In genomic region chr9:131530930-131531832, GRCh38 we compare ENCODE assay signal across 8 cellular contexts. TPM values are rescaled to one million over a fixed set of nuclear protein-coding genes. Genes with fewer than 3 reads are reported as not detected.
A peak's percentile ranks its signal among the peaks of the same experiment; 100 is the strongest.
DNase-seq lines count a peak whose midpoint lies in the region; ATAC-seq and TF ChIP-seq lines count a peak whose summit lies in the region.

TSS of gene UCK1 (minus strand) at chr9:131531263. CDS start at chr9:131531174, 89 bp downstream.

- H3K4me3 ChIP-seq in A673 (ENCODE audit: low read depth, low read length, poor library complexity, severe bottlenecking) (peak within 1 kb of the TSS; percentile 92), cardiac fibroblast (replicated peaks in 1 of 2; ENCODE audit: low read depth in 2 of 2, low read length in 2 of 2) (peak within 1 kb of the TSS; percentile 73 to 87)

- H3K27me3 ChIP-seq in A673 (replicated peaks; ENCODE audit: insufficient read depth, low read depth, low read length, poor library complexity) = no peaks in the 10 kb centered on the region

- H3K4me1 ChIP-seq in A673 (ENCODE audit: insufficient read depth, low read length, poor library complexity, severe bottlenecking) = peaks cover 4% of the 10 kb centered on the region

- H3K36me3 Mint-ChIP-seq in activated B cell treated with CpG ODN at 0.5 μM for 24 hours (ENCODE audit: low read depth) (peaks cover 30% of the 10 kb centered on the region), immature natural killer cell (peaks cover 0 to 13% (median 7%) of the 10 kb centered on the region in 3 donors)

- H3K27ac Mint-ChIP-seq in activated B cell treated with CpG ODN at 0.5 μM for 24 hours (no peak within 1 kb of the TSS), immature natural killer cell (peak within 1 kb of the TSS in 3 of 6 donors; percentile 23 to 68 (median 53))

- H3K4me3 Mint-ChIP-seq in activated B cell treated with CpG ODN at 0.5 μM for 24 hours (peak within 1 kb of the TSS; percentile 79), immature natural killer cell (peak within 1 kb of the TSS; percentile 67 to 79 (median 75))

- intact Hi-C loops in A673 (cut with micrococcal nuclease; ENCODE audit: unreplicated experiment) = no loop called here
- intact Hi-C loops in activated B cell treated with CpG ODN at 0.5 μM for 24 hours (cut with micrococcal nuclease) = loop anchor here (2.0 to 5.0 kb wide), 3 partner anchors 28 to 216 kb away; partner anchors contain the start of gene POMT1

- CTCF ChIA-PET in A673 (lab: Charles Lee) (no interaction called here), activated B cell treated with CpG ODN at 0.5 μM for 24 hours (lab: Charles Lee) (no interaction called here)

- POLR2A ChIA-PET in A673 (lab: Charles Lee; ENCODE audit: low non-redundant PET) (no interaction called here), activated B cell treated with CpG ODN at 0.5 μM for 24 hours (lab: Charles Lee) (interaction anchor here (0.6 kb wide), 1 partner anchor 36 kb away, joined by 3 read pairs; no protein-coding TSS in a partner anchor)

- DNase-seq in A673 (ENCODE audit: low spot score) (peak; percentile 90), NCI-H2227 (lab: John Stamatoyannopoulos, UW; ENCODE audit: unreplicated experiment) (peak; percentile 87), activated B cell treated with CpG ODN at 0.5 μM for 24 hours (peak; percentile 73), cardiac fibroblast (ENCODE audit: low read depth in 2 of 2) (peak; percentile 79 to 87), immature natural killer cell (peak; percentile 70 to 75 (median 74)), smooth muscle cell of the brain vasculature (ENCODE audit: low read depth, low spot score) (peak; percentile 51)

- ATAC-seq in GM18858 (IDR thresholded peaks at IDR 0.05; ENCODE audit: unreplicated experiment) (peak; percentile 72), HG03097 (IDR thresholded peaks at IDR 0.05; ENCODE audit: low FRiP score, unreplicated experiment) (peak; percentile 64), activated B cell treated with CpG ODN at 0.5 μM for 24 hours (ENCODE audit: low read depth) (peak; percentile 88)

- no peaks in the 10 kb centered on the region for H3K9me3 ChIP-seq in A673 (ENCODE audit: low read depth, low read length, poor library complexity, severe bottlenecking)

- no peaks in the 10 kb centered on the region for H3K9me3 Mint-ChIP-seq in activated B cell treated with CpG ODN at 0.5 μM for 24 hours
- no peaks in the 10 kb centered on the region for H3K9me3 Mint-ChIP-seq in immature natural killer cell

- peaks cover 35% of the 10 kb centered on the region for H3K36me3 ChIP-seq in A673 (ENCODE audit: insufficient read depth, low read length, poor library complexity, severe bottlenecking)

- peak within 1 kb of the TSS; percentile 84 for H3K27ac ChIP-seq in A673 (ENCODE audit: low read depth, low read length, poor library complexity, severe bottlenecking)

- TF ChIP-seq CTCF in A673 (conservative IDR thresholded peaks at IDR 0.05; ENCODE audit: low read depth, low read length) (no peak), activated B cell treated with CpG ODN at 0.5 μM for 24 hours (IDR thresholded peaks at IDR 0.05) (no peak), cardiac fibroblast (IDR thresholded peaks at IDR 0.05; ENCODE audit: low read depth, low read length) (no peak)

- H3K27me3 Mint-ChIP-seq in activated B cell treated with CpG ODN at 0.5 μM for 24 hours (no peaks in the 10 kb centered on the region), immature natural killer cell (ENCODE audit: low read depth in 3 of 3) (peaks cover 0 to 8% (median 5%) of the 10 kb centered on the region in 3 donors)

- no TSS peak for BruUV-seq in A673 (replicated peaks; lab: Mats Ljungman, UMichigan)

- H3K4me1 Mint-ChIP-seq in activated B cell treated with CpG ODN at 0.5 μM for 24 hours (peaks cover 22% of the 10 kb centered on the region), immature natural killer cell (peaks cover 20 to 24% of the 10 kb centered on the region in 2 donors)

RNA-seq across cellular contexts. Expression of gene UCK1, which starts in this region (rescaled TPM):
- 48.0 and 51.6 TPM in 2 replicates for total RNA-seq in A673 (2021)
- total RNA-seq in activated B cell treated with CpG ODN at 0.5 μM for 24 hours = 19.1 and 30.4 TPM in 2 replicates
- polyA plus RNA-seq in immature natural killer cell = 10 to 100 TPM; 27.3 to 34.7 (median 33.7) TPM

Comparison
In these comparisons a context has a peak if more than half of its experiments do, and no peak if none do; other contexts are left out.
1. Peak in every context shown above with its lines: DNase-seq, ATAC-seq, H3K4me3 ChIP-seq and H3K27ac ChIP-seq.